1 cellular context compared by ENCODE assay signal in genomic region chr1:92298573-92299476, GRCh38.
TF ChIP-seq lines count a peak whose summit lies in the region.

TSS of gene GLMN (minus strand) at chr1:92298987. CDS start at chr1:92297999, 988 bp downstream.
TSS of gene RPAP2 (plus strand) at chr1:92299059. CDS start at chr1:92299074, 15 bp downstream.

TF ChIP-seq in PFSK-1, 5 proteins besides CTCF, POLR2A, EP300 and RAD21 (continued from another document):
- TF ChIP-seq REST (IDR thresholded peaks at IDR 0.05; ENCODE audit: insufficient read depth in 1 of 2, low read depth in 2 of 2, low read length in 2 of 2), result peak in 1 of 2 experiments; percentile 59; a peak in 1 of 4 replicates
